16 cellular contexts compared by ENCODE assay signal in the genomic region with DNA sequence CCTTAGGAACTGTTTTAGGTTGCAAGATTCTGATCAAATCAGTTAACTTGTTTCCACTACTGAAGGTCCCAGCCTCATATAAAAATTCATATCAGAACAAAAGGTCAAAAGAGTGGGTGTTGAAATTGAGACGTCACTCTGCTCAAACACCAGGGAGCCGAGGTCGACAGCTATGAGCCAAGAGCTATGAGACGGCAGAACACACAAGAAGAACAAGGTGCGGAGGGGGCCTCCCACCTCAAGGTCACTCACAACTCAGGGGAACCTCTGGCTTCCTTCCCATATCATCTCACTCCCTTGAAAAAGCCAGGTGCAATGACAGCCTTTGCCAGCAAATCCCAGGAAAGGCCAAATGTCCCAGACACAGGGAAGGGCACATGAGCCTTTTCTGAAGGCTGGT. TPM values are rescaled to one million over a fixed set of nuclear protein-coding genes. Genes with fewer than 3 reads are reported as not detected.
A peak's percentile ranks its signal among the peaks of the same experiment; 100 is the strongest.
DNase-seq lines count a peak whose midpoint lies in the region; ATAC-seq, FAIRE-seq and TF ChIP-seq lines count a peak whose summit lies in the region.
"Had no signal": no experiment of that assay in that cellular context is flagged by ENCODE, and none has a peak within 500 bp of the region (broad histone marks: within the 10 kb centered on the region; RNA-seq: fewer than 3 reads in every experiment).

No MANE protein-coding gene starts in this region.

- peaks cover 15% of the 10 kb centered on the region for H3K4me1 ChIP-seq in Caco-2
- no peaks in the 10 kb centered on the region for H3K4me1 ChIP-seq in right cardiac atrium (ENCODE audit: control insufficient read depth, insufficient read depth, low read length)
- H3K4me1 ChIP-seq in pancreas, result peaks cover 13 to 15% (median 15%) of the 10 kb centered on the region in 3 donors

- H3K9me3 Mint-ChIP-seq in Caco-2 (ENCODE audit: unreplicated experiment), result no peaks in the 10 kb centered on the region
- H3K9me3 Mint-ChIP-seq in activated naive CD4-positive, alpha-beta T cell treated with anti-CD3 and anti-CD28 coated beads, Interleukin-2, amount 50 U/mL, for 72 hours, result peaks cover 0 to 7% of the 10 kb centered on the region in 2 donors

- ATAC-seq in right cardiac atrium (peak; percentile 62 to 69), pancreas (peak; percentile 79 to 82 (median 82))
- no peak for ATAC-seq in activated naive CD4-positive, alpha-beta T cell treated with anti-CD3 and anti-CD28 coated beads, Interleukin-2, amount 50 U/mL, for 72 hours

- no TSS peak for BruUV-seq in Caco-2 (replicated peaks; lab: Mats Ljungman, UMichigan)

- no peaks in the 10 kb centered on the region for H3K27me3 Mint-ChIP-seq in Caco-2 (ENCODE audit: insufficient read depth, unreplicated experiment)

- no peak overlapping the region for H3K4me3 ChIP-seq in Caco-2 (ENCODE audit: low read depth, low read length)
- H3K4me3 ChIP-seq in right cardiac atrium (ENCODE audit: low read length), result no peak overlapping the region
- peak overlapping the region in 2 of 4 donors; percentile 18 to 26 for H3K4me3 ChIP-seq in pancreas
- H3K4me3 ChIP-seq in coronary artery, result no peak overlapping the region
- H3K4me3 ChIP-seq: PC-9 had no signal

- H3K4me3 Mint-ChIP-seq in Caco-2 (ENCODE audit: unreplicated experiment), result no peak overlapping the region

- POLR2A ChIA-PET in Caco-2 (lab: Charles Lee), result no interaction called here

- H3K27me3 ChIP-seq in Caco-2 (replicated peaks; ENCODE audit: control insufficient read depth, insufficient read depth, low read length) (no peaks in the 10 kb centered on the region), right cardiac atrium (ENCODE audit: control insufficient read depth, insufficient read depth) (no peaks in the 10 kb centered on the region), pancreas (no peaks in the 10 kb centered on the region)

- intact Hi-C loops in Caco-2 (cut with micrococcal nuclease; ENCODE audit: unreplicated experiment), result no loop called here
- intact Hi-C loops in right cardiac atrium (cut with DNase I), result loop anchor here in 1 of 4 donors (2.0 kb wide), 1 partner anchor 26 kb away; no protein-coding TSS in a partner anchor
- intact Hi-C loops in pancreas (cut with DNase I), result loop anchor here in 1 of 3 donors (5.0 kb wide), 1 partner anchor 578 kb away; no protein-coding TSS in a partner anchor

- H3K27ac ChIP-seq in VCaP, result peak overlapping the region; percentile 34
- no peak overlapping the region for H3K27ac ChIP-seq in right cardiac atrium (ENCODE audit: low read length)
- peak overlapping the region; percentile 35 to 81 (median 76) for H3K27ac ChIP-seq in pancreas
- H3K27ac ChIP-seq in coronary artery, result no peak overlapping the region
- H3K27ac ChIP-seq: C4-2B, PC-9 had no signal

- peak overlapping the region; percentile 83 for H3K27ac Mint-ChIP-seq in Caco-2 (ENCODE audit: unreplicated experiment)
- H3K27ac Mint-ChIP-seq in activated naive CD4-positive, alpha-beta T cell treated with anti-CD3 and anti-CD28 coated beads, Interleukin-2, amount 50 U/mL, for 72 hours, result no peak overlapping the region

- TF ChIP-seq CTCF in Caco-2 (IDR thresholded peaks at IDR 0.05; ENCODE audit: insufficient read depth in 1 of 2, low read depth in 1 of 2, low read length in 1 of 2, severe bottlenecking in 1 of 2, unreplicated experiment in 1 of 2) (no peak), VCaP (conservative IDR thresholded peaks at IDR 0.05) (no peak), pancreas (IDR thresholded peaks at IDR 0.05) (no peak), coronary artery (IDR thresholded peaks at IDR 0.05) (no peak)

- H3K36me3 ChIP-seq in Caco-2 (ENCODE audit: control insufficient read depth, insufficient read depth, low read length), result no peaks in the 10 kb centered on the region
- peaks cover 0 to 18% (median 0%) of the 10 kb centered on the region in 3 donors for H3K36me3 ChIP-seq in pancreas

- H3K4me1 Mint-ChIP-seq in Caco-2 (ENCODE audit: low read depth, unreplicated experiment), result peaks cover 10% of the 10 kb centered on the region

- WGBS in right cardiac atrium, result 58% methylated on average over 5 of the region's 5 CpGs
- WGBS in pancreas, 2 donors, result 24% methylated on average over 5 of the region's 5 CpGs

- H3K9me3 ChIP-seq in Caco-2 (no peaks in the 10 kb centered on the region), right cardiac atrium (ENCODE audit: control insufficient read depth, low read length) (no peaks in the 10 kb centered on the region), pancreas (no peaks in the 10 kb centered on the region)

- H3K36me3 Mint-ChIP-seq in Caco-2 (ENCODE audit: insufficient read depth, unreplicated experiment), result no peaks in the 10 kb centered on the region
- H3K36me3 Mint-ChIP-seq in activated naive CD4-positive, alpha-beta T cell treated with anti-CD3 and anti-CD28 coated beads, Interleukin-2, amount 50 U/mL, for 72 hours, result no peaks in the 10 kb centered on the region

- CTCF ChIA-PET in Caco-2 (lab: Charles Lee), result no interaction called here

- DNase-seq in Caco-2, result no peak
- no peak for DNase-seq in right cardiac atrium
- DNase-seq in pancreas, result peak in 4 of 6 donors; percentile 55 to 80 (median 68)
- no peak for DNase-seq in superior temporal gyrus (ENCODE audit: extremely low spot score)
- no peak for DNase-seq in NK-92 treated with Interleukin-12 subunit alpha and Interleukin-12 subunit beta, amount 100 ng/mL, for 24 hours (lab: John Stamatoyannopoulos, UW)
- no peak for DNase-seq in coronary artery (ENCODE audit: low spot score)
- DNase-seq in activated naive CD4-positive, alpha-beta T cell treated with anti-CD3 and anti-CD28 coated beads, Interleukin-2, amount 50 U/mL, for 72 hours (ENCODE audit: low spot score in 2 of 2), result no peak
- DNase-seq: GF-D8, KG1, NCI-H1092, NCI-H1694, NCI-H526 treated with DMSO at 0.1 percent for 48 hours, PC-9 had no signal

- no peak for FAIRE-seq in pancreas (lab: Jason Lieb, UNC)
- FAIRE-seq: GM12892 had no signal

RNA-seq across cellular contexts. Expression of gene SEC16B, which starts 0.7 kb away (rescaled TPM):
- 0.59 and 0.67 TPM in 2 replicates for total RNA-seq in Caco-2 (2022)
- 1 to 10 TPM; 1.4 to 3.9 (median 2.6) TPM for total RNA-seq in right cardiac atrium
- 2.9 TPM for polyA plus RNA-seq in right cardiac atrium
- 1 to 10 TPM; 2.8 to 7.2 (median 4.0) TPM for total RNA-seq in pancreas
- 10 to 100 TPM; 14.0 to 16.9 TPM for polyA plus RNA-seq in pancreas
- total RNA-seq in activated naive CD4-positive, alpha-beta T cell treated with anti-CD3 and anti-CD28 coated beads, Interleukin-2, amount 50 U/mL, for 72 hours, result not detected

Comparison
In these comparisons a context has a peak if more than half of its experiments do, and no peak if none do; other contexts are left out.
1. DNase-seq: peak in pancreas (4 of 6); none in Caco-2 (0 of 2), right cardiac atrium (0 of 3), superior temporal gyrus (single experiment), NK-92 treated with Interleukin-12 subunit alpha and Interleukin-12 subunit beta, amount 100 ng/mL, for 24 hours (single experiment), coronary artery (single experiment) and activated naive CD4-positive, alpha-beta T cell treated with anti-CD3 and anti-CD28 coated beads, Interleukin-2, amount 50 U/mL, for 72 hours (0 of 2).
2. H3K27ac ChIP-seq: peak in VCaP (single experiment) and pancreas (4 of 4); none in right cardiac atrium (single experiment) and coronary artery (0 of 2).
3. ATAC-seq: peak in right cardiac atrium (2 of 2) and pancreas (4 of 4); none in activated naive CD4-positive, alpha-beta T cell treated with anti-CD3 and anti-CD28 coated beads, Interleukin-2, amount 50 U/mL, for 72 hours (0 of 2).